9 cellular contexts compared by ENCODE assay signal in genomic region chr9:34588671-34589370, GRCh38. TPM values are rescaled to one million over a fixed set of nuclear protein-coding genes. Genes with fewer than 3 reads are reported as not detected.
A peak's percentile ranks its signal among the peaks of the same experiment; 100 is the strongest.
DNase-seq lines count a peak whose midpoint lies in the region; ATAC-seq and TF ChIP-seq lines count a peak whose summit lies in the region.
"Had no signal": no experiment of that assay in that cellular context is flagged by ENCODE, and none has a peak within 500 bp of the region (broad histone marks: within the 10 kb centered on the region; RNA-seq: fewer than 3 reads in every experiment).

No MANE protein-coding gene starts in this region.

- no peak for TF ChIP-seq RAD21 in liver (IDR thresholded peaks at IDR 0.05)

- H3K4me3 ChIP-seq in liver (ENCODE audit: low read depth in 1 of 3, low read length in 3 of 3): peak overlapping the region; percentile 9 to 56 (median 31)
- H3K4me3 ChIP-seq in suprapubic skin: peak overlapping the region; percentile 66

- no peaks in the 10 kb centered on the region for H3K36me3 Mint-ChIP-seq in activated CD4-positive, alpha-beta T cell treated with anti-CD3 and anti-CD28 coated beads, Interleukin-2, amount 10 ng/mL, durations not matched to agents 24 days and 14 days (ENCODE audit: low read depth)
- no peaks in the 10 kb centered on the region for H3K36me3 Mint-ChIP-seq in activated naive CD8-positive, alpha-beta T cell treated with anti-CD3 and anti-CD28 coated beads for 36 hours

- no peak for ATAC-seq in GM21786 (IDR thresholded peaks at IDR 0.05; ENCODE audit: unreplicated experiment)

- DNase-seq in activated CD4-positive, alpha-beta T cell treated with anti-CD3 and anti-CD28 coated beads, Interleukin-2, amount 10 ng/mL, durations not matched to agents 24 days and 14 days: peak; percentile 62
- DNase-seq in activated CD4-positive, alpha-beta T cell treated with anti-CD3 and anti-CD28 coated beads, Interleukin-2, amount 50 U/mL, for 48 hours: no peak
- no peak for DNase-seq in activated naive CD8-positive, alpha-beta T cell treated with anti-CD3 and anti-CD28 coated beads for 36 hours
- DNase-seq in suprapubic skin (ENCODE audit: low spot score in 2 of 2) (no peak), germinal center (ENCODE audit: low spot score) (no peak)
- DNase-seq in effector CD8-positive, alpha-beta T cell (lab: John Stamatoyannopoulos, UW): no peak
- DNase-seq: MM.1S had no signal

- no peak overlapping the region for H3K27ac ChIP-seq in liver (ENCODE audit: low read depth in 1 of 2, low read length in 2 of 2)
- no peak overlapping the region for H3K27ac ChIP-seq in suprapubic skin

- H3K27me3 ChIP-seq in liver (ENCODE audit: control insufficient read depth in 4 of 4, insufficient read depth in 4 of 4, low read length in 3 of 4) (peaks cover 0 to 2% (median 0%) of the 10 kb centered on the region in 4 donors), suprapubic skin (peaks cover 41% of the 10 kb centered on the region)

- peaks cover 84% of the 10 kb centered on the region for H3K27me3 Mint-ChIP-seq in activated CD4-positive, alpha-beta T cell treated with anti-CD3 and anti-CD28 coated beads, Interleukin-2, amount 10 ng/mL, durations not matched to agents 24 days and 14 days
- peaks cover 82% of the 10 kb centered on the region for H3K27me3 Mint-ChIP-seq in activated naive CD8-positive, alpha-beta T cell treated with anti-CD3 and anti-CD28 coated beads for 36 hours

- no peak for TF ChIP-seq CTCF in liver (IDR thresholded peaks at IDR 0.05; ENCODE audit: low read depth, low read length, missing input control)
- TF ChIP-seq CTCF in suprapubic skin (IDR thresholded peaks at IDR 0.05): no peak

- H3K9ac ChIP-seq in liver (ENCODE audit: low read depth in 1 of 2, low read length in 2 of 2): no peak overlapping the region

- intact Hi-C loops in activated CD4-positive, alpha-beta T cell treated with anti-CD3 and anti-CD28 coated beads, Interleukin-2, amount 10 ng/mL, durations not matched to agents 24 days and 14 days (cut with micrococcal nuclease): no loop called here

- no peaks in the 10 kb centered on the region for H3K9me3 Mint-ChIP-seq in activated CD4-positive, alpha-beta T cell treated with anti-CD3 and anti-CD28 coated beads, Interleukin-2, amount 10 ng/mL, durations not matched to agents 24 days and 14 days
- H3K9me3 Mint-ChIP-seq in activated naive CD8-positive, alpha-beta T cell treated with anti-CD3 and anti-CD28 coated beads for 36 hours: no peaks in the 10 kb centered on the region

- TF ChIP-seq EP300 in suprapubic skin (IDR thresholded peaks at IDR 0.05): no peak

- H3K4me3 Mint-ChIP-seq in activated CD4-positive, alpha-beta T cell treated with anti-CD3 and anti-CD28 coated beads, Interleukin-2, amount 10 ng/mL, durations not matched to agents 24 days and 14 days: peak overlapping the region; percentile 34
- H3K4me3 Mint-ChIP-seq in activated naive CD8-positive, alpha-beta T cell treated with anti-CD3 and anti-CD28 coated beads for 36 hours: peak overlapping the region; percentile 44

- 12% methylated on average over 51 of the region's 51 CpGs for WGBS in liver
- WGBS in suprapubic skin: 2% methylated on average over 35 of the region's 51 CpGs

- peaks cover 26% of the 10 kb centered on the region for H3K4me1 Mint-ChIP-seq in activated CD4-positive, alpha-beta T cell treated with anti-CD3 and anti-CD28 coated beads, Interleukin-2, amount 10 ng/mL, durations not matched to agents 24 days and 14 days
- peaks cover 9% of the 10 kb centered on the region for H3K4me1 Mint-ChIP-seq in activated naive CD8-positive, alpha-beta T cell treated with anti-CD3 and anti-CD28 coated beads for 36 hours

- no peaks in the 10 kb centered on the region for H3K9me3 ChIP-seq in liver (ENCODE audit: control insufficient read depth in 4 of 4, low read length in 3 of 4)
- no peaks in the 10 kb centered on the region for H3K9me3 ChIP-seq in suprapubic skin

- H3K27ac Mint-ChIP-seq in activated CD4-positive, alpha-beta T cell treated with anti-CD3 and anti-CD28 coated beads, Interleukin-2, amount 10 ng/mL, durations not matched to agents 24 days and 14 days: no peak overlapping the region
- no peak overlapping the region for H3K27ac Mint-ChIP-seq in activated naive CD8-positive, alpha-beta T cell treated with anti-CD3 and anti-CD28 coated beads for 36 hours

- no peak for TF ChIP-seq POLR2A in suprapubic skin (IDR thresholded peaks at IDR 0.05)

- H3K36me3 ChIP-seq in liver (ENCODE audit: control insufficient read depth in 4 of 4, insufficient read depth in 3 of 4, low read depth in 1 of 4, low read length in 3 of 4) (no peaks in the 10 kb centered on the region), suprapubic skin (no peaks in the 10 kb centered on the region)

- H3K4me1 ChIP-seq in liver (ENCODE audit: control insufficient read depth in 4 of 4, insufficient read depth in 4 of 4, low read length in 3 of 4) (peaks cover 21 to 56% (median 40%) of the 10 kb centered on the region in 4 donors), suprapubic skin (peaks cover 55% of the 10 kb centered on the region)

TF ChIP-seq in liver, 16 proteins besides CTCF, POLR2A, EP300 and RAD21 (continues in another document):
- TF ChIP-seq NR2F2 (IDR thresholded peaks at IDR 0.05) (no peak), HNF4G (IDR thresholded peaks at IDR 0.05) (no peak), EGR1 (IDR thresholded peaks at IDR 0.05; ENCODE audit: low read depth in 2 of 2) (no peak), ATF3 (IDR thresholded peaks at IDR 0.05) (no peak), GABPA (IDR thresholded peaks at IDR 0.05 in 1 of 2, conservative IDR thresholded peaks at IDR 0.05 in 1 of 2) (no peak), REST (IDR thresholded peaks at IDR 0.05) (no peak), FOXA2 (IDR thresholded peaks at IDR 0.05) (no peak), SP1 (IDR thresholded peaks at IDR 0.05) (no peak)

RNA-seq across cellular contexts. Expression of gene CNTFR, which starts 0.7 kb away (rescaled TPM):
- not detected in 2 replicates for total RNA-seq in activated CD4-positive, alpha-beta T cell treated with anti-CD3 and anti-CD28 coated beads, Interleukin-2, amount 10 ng/mL, durations not matched to agents 24 days and 14 days
- not detected for total RNA-seq in activated naive CD8-positive, alpha-beta T cell treated with anti-CD3 and anti-CD28 coated beads for 36 hours
- total RNA-seq in liver (1 to 10 TPM in 1 of 2 donors, under 1 TPM in 1; 0.75 to 3.3 TPM), suprapubic skin (1 to 10 TPM; 5.0 to 9.1 (median 5.7) TPM)
- polyA plus RNA-seq in liver: 1 to 10 TPM; 1.9 to 2.1 TPM

RNA-seq across cellular contexts. Expression of gene RPP25L, which starts 23.1 kb away (rescaled TPM):
- total RNA-seq in activated CD4-positive, alpha-beta T cell treated with anti-CD3 and anti-CD28 coated beads, Interleukin-2, amount 10 ng/mL, durations not matched to agents 24 days and 14 days: 34.8 and 36.1 TPM in 2 replicates
- total RNA-seq in activated naive CD8-positive, alpha-beta T cell treated with anti-CD3 and anti-CD28 coated beads for 36 hours: 10 to 100 TPM; 31.6 to 34.6 TPM
- 10 to 100 TPM; 18.6 to 23.3 TPM for total RNA-seq in liver
- polyA plus RNA-seq in liver: 10 to 100 TPM; 25.0 to 33.4 TPM
- total RNA-seq in suprapubic skin: 10 to 100 TPM; 20.3 to 50.4 (median 25.1) TPM

RNA-seq across cellular contexts. Expression of gene DCTN3, which starts 31.5 kb away (rescaled TPM):
- 50.9 and 57.0 TPM in 2 replicates for total RNA-seq in activated CD4-positive, alpha-beta T cell treated with anti-CD3 and anti-CD28 coated beads, Interleukin-2, amount 10 ng/mL, durations not matched to agents 24 days and 14 days
- 10 to 100 TPM; 62.9 to 63.0 TPM for total RNA-seq in activated naive CD8-positive, alpha-beta T cell treated with anti-CD3 and anti-CD28 coated beads for 36 hours
- total RNA-seq in liver: 10 to 100 TPM; 24.9 to 51.9 TPM
- 10 to 100 TPM; 44.6 to 48.7 TPM for polyA plus RNA-seq in liver
- total RNA-seq in suprapubic skin: 100 to 1,000 TPM in 3 of 4 donors, 10 to 100 TPM in 1; 61.2 to 136 (median 121) TPM

RNA-seq across cellular contexts. Expression of gene ARID3C, which starts 40.0 kb away (rescaled TPM):
- total RNA-seq in activated CD4-positive, alpha-beta T cell treated with anti-CD3 and anti-CD28 coated beads, Interleukin-2, amount 10 ng/mL, durations not matched to agents 24 days and 14 days: 0.14 TPM in 1 of 2 replicates, not detected in the other
- under 1 TPM in 1 of 2 experiments, not detected in 1; 0.31 TPM for total RNA-seq in activated naive CD8-positive, alpha-beta T cell treated with anti-CD3 and anti-CD28 coated beads for 36 hours
- total RNA-seq in liver (1 to 10 TPM; 2.2 to 2.6 TPM), suprapubic skin (1 to 10 TPM in 1 of 4 donors, under 1 TPM in 3; 0.34 to 2.0 (median 0.50) TPM)
- 1 to 10 TPM in 1 of 2 donors, under 1 TPM in 1; 0.58 to 1.1 TPM for polyA plus RNA-seq in liver

RNA-seq across cellular contexts. Expression of gene SIGMAR1, which starts 48.8 kb away (rescaled TPM):
- total RNA-seq in activated CD4-positive, alpha-beta T cell treated with anti-CD3 and anti-CD28 coated beads, Interleukin-2, amount 10 ng/mL, durations not matched to agents 24 days and 14 days: 117 and 128 TPM in 2 replicates
- 100 to 1,000 TPM; 111 to 113 TPM for total RNA-seq in activated naive CD8-positive, alpha-beta T cell treated with anti-CD3 and anti-CD28 coated beads for 36 hours
- total RNA-seq in liver (100 to 1,000 TPM; 116 to 161 TPM), suprapubic skin (100 to 1,000 TPM in 3 of 4 donors, 10 to 100 TPM in 1; 78.5 to 111 (median 109) TPM)
- 100 to 1,000 TPM; 196 to 210 TPM for polyA plus RNA-seq in liver
